ENCODE assay signal across 12 cellular contexts in genomic region chrX:68719904-68720614, GRCh38.
DNase-seq lines count a peak whose midpoint lies in the region; ATAC-seq, FAIRE-seq and TF ChIP-seq lines count a peak whose summit lies in the region.
"Had no signal": no experiment of that assay in that cellular context is flagged by ENCODE, and none has a peak within 500 bp of the region (broad histone marks: within the 10 kb centered on the region; RNA-seq: fewer than 3 reads in every experiment).

No MANE protein-coding gene starts in this region.

- FAIRE-seq in K562 (lab: Jason Lieb, UNC) = no peak
- FAIRE-seq: TTC549 had no signal

- H3K27ac ChIP-seq in K562 (ENCODE audit: extremely low read depth, low read depth, low read length) = no peak overlapping the region
- H3K27ac ChIP-seq: skin epidermis had no signal

- TF ChIP-seq POLR2A in K562 (conservative IDR thresholded peaks at IDR 0.05) = no peak

- no peak overlapping the region for H3K9ac ChIP-seq in K562 (ENCODE audit: insufficient read depth in 1 of 2, low read depth in 2 of 2, low read length in 2 of 2)

- TF ChIP-seq RAD21 in K562 (CRISPR knock-in tag; conservative IDR thresholded peaks at IDR 0.05 in 1 of 2, IDR thresholded peaks at IDR 0.05 in 1 of 2) = no peak

- peaks cover 0 to 4% (median 1%) of the 10 kb centered on the region in 3 donors for H3K27me3 Mint-ChIP-seq in CD14-positive monocyte (ENCODE audit: low read depth in 3 of 3)

- H3K4me2 ChIP-seq in K562 (ENCODE audit: insufficient read depth, low read length) = no peak overlapping the region

- H3K4me1 ChIP-seq in K562 (replicated peaks in 1 of 2; ENCODE audit: control insufficient read depth in 2 of 2, insufficient read depth in 2 of 2, low read length in 2 of 2) = 0 out of 5 replicates have a peak, but pooled peaks cover 0 to 4% of the 10 kb centered on the region in 2 experiments

- peak overlapping the region in 5 of 7 donors; percentile 2 to 64 (median 28) for H3K27ac Mint-ChIP-seq in CD14-positive monocyte

- CTCF ChIA-PET in K562 (lab: Yijun Ruan, JAX; ENCODE audit: low intra/inter-chr PET ratio) = no interaction called here

- H3K4me3 ChIP-seq in K562 (no peak overlapping the region), kidney epithelial cell (ENCODE audit: low read depth, low read length) (no peak overlapping the region)
- H3K4me3 ChIP-seq: lung, skin epidermis had no signal

- peaks cover 72 to 81% of the 10 kb centered on the region in 2 donors for H3K36me3 Mint-ChIP-seq in CD14-positive monocyte

- peaks cover 16% of the 10 kb centered on the region for H4K20me1 ChIP-seq in K562 (replicated peaks; ENCODE audit: control insufficient read depth, insufficient read depth, low read length)

- no peak for TF ChIP-seq EP300 in K562 (IDR thresholded peaks at IDR 0.05; ENCODE audit: low read length)

- H2AFZ ChIP-seq in K562 (ENCODE audit: low read depth, low read length) = no peak overlapping the region

- no peaks in the 10 kb centered on the region for H3K9me3 ChIP-seq in K562 (replicated peaks; ENCODE audit: control insufficient read depth, insufficient read depth, low read depth, low read length)

- no peaks in the 10 kb centered on the region for H3K9me1 ChIP-seq in K562 (ENCODE audit: control insufficient read depth, insufficient read depth, low read length)

- H3K9me3 Mint-ChIP-seq in CD14-positive monocyte = peaks cover 0 to 3% (median 0%) of the 10 kb centered on the region in 7 donors

- H3K4me1 Mint-ChIP-seq in CD14-positive monocyte = no peaks in the 10 kb centered on the region

- no peaks in the 10 kb centered on the region for H3K27me3 ChIP-seq in K562 (ENCODE audit: control insufficient read depth in 2 of 2, insufficient read depth in 2 of 2, low read length in 2 of 2)
- H3K27me3 ChIP-seq in kidney epithelial cell (ENCODE audit: control insufficient read depth, insufficient read depth, low read length) = no peaks in the 10 kb centered on the region

- in situ Hi-C loops in K562 (cut with MboI) = loop anchor here (10.0 kb wide), 1 partner anchor 525 kb away; no protein-coding TSS in a partner anchor

- H3K4me3 Mint-ChIP-seq in CD14-positive monocyte = no peak overlapping the region

- TF ChIP-seq CTCF in CD14-positive monocyte (IDR thresholded peaks at IDR 0.05) = peak; percentile 15
- peak; percentile 19 to 34 (median 26); a peak in 2 of 6 replicates for TF ChIP-seq CTCF in K562 (IDR thresholded peaks at IDR 0.05 in 2 of 3, conservative IDR thresholded peaks at IDR 0.05 in 1 of 3; ENCODE audit: insufficient read depth in 2 of 3, low read depth in 1 of 3, low read length in 3 of 3)
- peak; percentile 4 for TF ChIP-seq CTCF in kidney epithelial cell (IDR thresholded peaks at IDR 0.05; ENCODE audit: insufficient read depth, low read length, poor library complexity, severe bottlenecking)

- intact Hi-C loops in CD14-positive monocyte (cut with micrococcal nuclease) (no loop called here), K562 (cut with micrococcal nuclease) (no loop called here)

- no TSS peak for BruUV-seq in K562 (replicated peaks; lab: Mats Ljungman, UMichigan)

- ATAC-seq in HG02642 (IDR thresholded peaks at IDR 0.05; ENCODE audit: poor library complexity, unreplicated experiment) (peak; percentile 44), K562 (peak; percentile 86), HG02973 (IDR thresholded peaks at IDR 0.05; ENCODE audit: unreplicated experiment) (no peak), GM21423 (IDR thresholded peaks at IDR 0.05; ENCODE audit: unreplicated experiment) (no peak)

- DNase-seq in CD14-positive monocyte (ENCODE audit: low spot score) (no peak), K562 (ENCODE audit: extremely low read depth in 1 of 4, low spot score in 3 of 4) (peak in 3 of 4 experiments; percentile 30 to 36 (median 33)), kidney epithelial cell (ENCODE audit: low read depth) (no peak), A172 (ENCODE audit: low spot score) (no peak), SKM-1 (lab: John Stamatoyannopoulos, UW; ENCODE audit: unreplicated experiment) (no peak)
- DNase-seq: activated gamma-delta T cell treated with Interleukin-2 at 50 U/mL for 16 hours had no signal

- H3K79me2 ChIP-seq in K562 (ENCODE audit: control insufficient read depth, insufficient read depth, low read length) = no peaks in the 10 kb centered on the region

- POLR2A ChIA-PET in K562 (lab: Yijun Ruan, JAX) = interaction anchor here (0.5 kb wide), 1 partner anchor 668 kb away, joined by 3 read pairs; no protein-coding TSS in a partner anchor

- WGBS in K562 (ENCODE audit: insufficient coverage, low coverage, missing lambda C conversion rate) = 66% methylated on average over 11 of the region's 11 CpGs

- H3K36me3 ChIP-seq in K562 (ENCODE audit: control insufficient read depth, insufficient read depth, low read length) (peaks cover 90% of the 10 kb centered on the region; the same call in 2 of the 3 replicates), kidney epithelial cell (ENCODE audit: control insufficient read depth, insufficient read depth, low read length) (no peaks in the 10 kb centered on the region)

TF ChIP-seq in K562, 482 proteins besides CTCF, POLR2A, EP300 and RAD21:
- TF ChIP-seq SAFB (IDR thresholded peaks at IDR 0.05; ENCODE audit: borderline replicate concordance, low read depth, low read length) = no peak
- TF ChIP-seq POLR2G (IDR thresholded peaks at IDR 0.05; ENCODE audit: low read depth, low read length) = peak; percentile 43
- TF ChIP-seq ZSCAN29 (IDR thresholded peaks at IDR 0.05) = no peak
- no peak for TF ChIP-seq NCOA1 (IDR thresholded peaks at IDR 0.05; ENCODE audit: low read depth)
- TF ChIP-seq NBN (IDR thresholded peaks at IDR 0.05; ENCODE audit: low read depth) = no peak
- TF ChIP-seq KLF13 (tag; IDR thresholded peaks at IDR 0.05; ENCODE audit: borderline replicate concordance, low read depth) = no peak
- TF ChIP-seq SLC30A9 (CRISPR knock-in tag; IDR thresholded peaks at IDR 0.05) = no peak
- TF ChIP-seq SIN3A (IDR thresholded peaks at IDR 0.05; ENCODE audit: borderline replicate concordance in 2 of 2, control insufficient read depth in 1 of 2, low read depth in 2 of 2, low read length in 2 of 2) = no peak

Comparison
In these comparisons a context has a peak if more than half of its experiments do, and no peak if none do; other contexts are left out.
1. DNase-seq: peak in K562 (3 of 4); none in CD14-positive monocyte (single experiment), kidney epithelial cell (single experiment), A172 (single experiment) and SKM-1 (single experiment).
2. ATAC-seq: peak in HG02642 (single experiment) and K562 (single experiment); none in HG02973 (single experiment) and GM21423 (single experiment).
3. Peak in every context shown above with its lines, with median percentiles within 50 percentile points of each other: CTCF ChIP-seq.